Comparison of ENCODE assay signal across 27 cellular contexts in genomic region chr13:29683041-29683440, GRCh38.
"Had no signal": no experiment of that assay in that cellular context is flagged by ENCODE, and none has a peak within 500 bp of the region (broad histone marks: within the 10 kb centered on the region; RNA-seq: fewer than 3 reads in every experiment).

No MANE protein-coding gene starts in this region.

- H3K27ac Mint-ChIP-seq: natural killer cell; nephron; neural progenitor cell; stimulated activated memory B cell treated with anti-CD40 and anti-IgM and Interleukin-4, amounts not matched to agents 10 μg/mL and 1 μg/mL and 100 μg/mL, for 72 hours; type B pancreatic cell had no signal

- DNase-seq: natural killer cell; occipital lobe; ovary; posterior cingulate gyrus; psoas muscle; right cardiac atrium; right lobe of liver; sigmoid colon; spleen; stimulated activated CD4-positive, alpha-beta T cell treated with anti-CD3 and anti-CD28 coated beads, Interleukin-12 subunit alpha, Interleukin-12 subunit beta, amount 100 ng/mL, for 4 hours; stimulated activated CD4-positive, alpha-beta T cell treated with anti-CD3 and anti-CD28 coated beads, Interleukin-1b, Interleukin-23, amount 100 ng/mL, for 48 hours; stimulated activated CD4-positive, alpha-beta T cell treated with anti-CD3 and anti-CD28 coated beads, Interleukin-4, amount 100 ng/mL, for 1 hour; stimulated activated CD4-positive, alpha-beta T cell treated with anti-CD3 and anti-CD28 coated beads, Interleukin-4, amount 100 ng/mL, for 4 hours; stimulated activated CD8-positive, alpha-beta memory T cell treated with anti-CD3 and anti-CD28 coated beads, Interleukin-4, amount 100 ng/mL, for 48 hours; stimulated activated naive CD4-positive, alpha-beta T cell; stimulated activated naive CD8-positive, alpha-beta T cell treated with anti-CD3 and anti-CD28 coated beads, Interleukin-15, amount 100 ng/mL, for 72 hours; stimulated activated naive CD8-positive, alpha-beta T cell treated with anti-CD3 and anti-CD28 coated beads, Interleukin-15, Interleukin-2, amounts not matched to agents 100 U/mL and 50 U/mL, for 24 hours; substantia nigra; testis; tibial artery; transverse colon; upper lobe of right lung; uterus had no signal

- H3K4me3 Mint-ChIP-seq: natural killer cell; nephron; neural progenitor cell; stimulated activated memory B cell treated with anti-CD40 and anti-IgM and Interleukin-4, amounts not matched to agents 10 μg/mL and 1 μg/mL and 100 μg/mL, for 72 hours; stimulated activated naive CD8-positive, alpha-beta T cell treated with anti-CD3 and anti-CD28 coated beads, Interleukin-15, amount 100 ng/mL, for 72 hours; type B pancreatic cell had no signal

- H3K9me3 Mint-ChIP-seq: natural killer cell; nephron; neural progenitor cell; stimulated activated naive CD8-positive, alpha-beta T cell treated with anti-CD3 and anti-CD28 coated beads, Interleukin-15, amount 100 ng/mL, for 72 hours had no signal

- H3K4me1 Mint-ChIP-seq: natural killer cell; neural progenitor cell; stimulated activated memory B cell treated with anti-CD40 and anti-IgM and Interleukin-4, amounts not matched to agents 10 μg/mL and 1 μg/mL and 100 μg/mL, for 72 hours; stimulated activated naive CD8-positive, alpha-beta T cell treated with anti-CD3 and anti-CD28 coated beads, Interleukin-15, amount 100 ng/mL, for 72 hours had no signal

- H3K36me3 Mint-ChIP-seq: natural killer cell; neural progenitor cell; stimulated activated memory B cell treated with anti-CD40 and anti-IgM and Interleukin-4, amounts not matched to agents 10 μg/mL and 1 μg/mL and 100 μg/mL, for 72 hours; type B pancreatic cell had no signal
